In genomic region chr7:151057989-151058765, GRCh38 we compare ENCODE assay signal across 1 cellular context.
TF ChIP-seq lines count a peak whose summit lies in the region.

No MANE protein-coding gene starts in this region.

TF ChIP-seq in HEK293, 187 proteins besides CTCF, POLR2A, EP300 and RAD21 (continued from another document):
- TF ChIP-seq GLI2 (tag by site-specific recombination; IDR thresholded peaks at IDR 0.05; ENCODE audit: borderline replicate concordance, low read depth) (no peak), ZNF701 (tag by site-specific recombination; IDR thresholded peaks at IDR 0.05) (no peak)
